32 cellular contexts compared by ENCODE assay signal in genomic region chr16:14109077-14109775, GRCh38. TPM values are rescaled to one million over a fixed set of nuclear protein-coding genes. Genes with fewer than 3 reads are reported as not detected.
DNase-seq lines count a peak whose midpoint lies in the region; ATAC-seq, FAIRE-seq and TF ChIP-seq lines count a peak whose summit lies in the region.
"Had no signal": no experiment of that assay in that cellular context is flagged by ENCODE, and none has a peak within 500 bp of the region (broad histone marks: within the 10 kb centered on the region; RNA-seq: fewer than 3 reads in every experiment).

No MANE protein-coding gene starts in this region.

- DNase-seq in DMS53 (lab: John Stamatoyannopoulos, UW) (peak; percentile 33), DMS53 treated with DMSO at 0.1 percent for 48 hours (lab: John Stamatoyannopoulos, UW; ENCODE audit: unreplicated experiment) (no peak), dermis blood vessel endothelial cell (peak; percentile 69), kidney (no peak), nucleus accumbens (lab: John Stamatoyannopoulos, UW) (no peak)
- no peak for DNase-seq in CD4-positive, alpha-beta T cell
- DNase-seq: 8988T; activated CD4-positive, alpha-beta memory T cell treated with anti-CD3 and anti-CD28 coated beads, Interleukin-2, amount 10 ng/mL, durations not matched to agents 7 days and 5 days; activated CD4-positive, CD25-positive, alpha-beta regulatory T cell treated with anti-CD3 and anti-CD28 coated beads, Interleukin-2, amount 50 U/mL, for 72 hours; activated CD8-positive, alpha-beta memory T cell treated with anti-CD3 and anti-CD28 coated beads, Interleukin-2, amount 50 U/mL, for 48 hours; activated naive CD4-positive, alpha-beta T cell treated with anti-CD3 and anti-CD28 coated beads, Interleukin-2, amount 50 U/mL, for 16 hours; HFFc6; immature natural killer cell; mesenchymal stem cell; NCI-H1092 treated with DMSO at 0.1 percent for 48 hours; NCI-H1694 treated with DMSO at 0.1 percent for 48 hours; NCI-H2227 treated with DMSO at 0.1 percent for 48 hours; NCI-H526 treated with DMSO at 0.1 percent for 48 hours; NK-92 treated with Interleukin-12 subunit alpha and Interleukin-12 subunit beta, amount 100 ng/mL, for 24 hours; PC-3; right cardiac atrium; stimulated activated CD4-positive, alpha-beta T cell treated with anti-CD3 and anti-CD28 coated beads, Interleukin-4, amount 100 ng/mL, for 1 hour; trophoblast cell had no signal

- H3K4me3 ChIP-seq in skeletal muscle tissue (ENCODE audit: low read length in 3 of 3) (no peak overlapping the region), kidney (ENCODE audit: low read length in 2 of 2) (no peak overlapping the region)

- no peaks in the 10 kb centered on the region for H3K36me3 ChIP-seq in skeletal muscle tissue (ENCODE audit: control insufficient read depth in 3 of 3, insufficient read depth in 3 of 3, low read length in 3 of 3)
- H3K36me3 ChIP-seq in kidney (ENCODE audit: control insufficient read depth in 1 of 2, insufficient read depth in 2 of 2, low read length in 2 of 2) = no peaks in the 10 kb centered on the region

- H3K27ac Mint-ChIP-seq in CD4-positive, alpha-beta T cell = peak overlapping the region; percentile 16
- H3K27ac Mint-ChIP-seq: activated CD4-positive, alpha-beta memory T cell treated with anti-CD3 and anti-CD28 coated beads, Interleukin-2, amount 10 ng/mL, durations not matched to agents 7 days and 5 days; activated T-helper 2 cell treated with anti-CD3 and anti-CD28 coated beads, Interferon-gamma antibody, Interleukin-2, Interleukin-4, amounts not matched to agents 10 μg/mL and 5 μg/mL and 100 μg/mL, durations not matched to agents 14 hours and 24 hours and 36 hours; brain; CD14-positive monocyte; HFFc6; immature natural killer cell had no signal

- TF ChIP-seq CTCF in CD4-positive, alpha-beta T cell (IDR thresholded peaks at IDR 0.05) = no peak
- no peak for TF ChIP-seq CTCF in kidney (IDR thresholded peaks at IDR 0.05; ENCODE audit: borderline replicate concordance, extremely low read depth, insufficient read depth)

- H3K9me3 ChIP-seq in CD4-positive, alpha-beta T cell (ENCODE audit: control insufficient read depth, low read length) = no peaks in the 10 kb centered on the region
- H3K9me3 ChIP-seq in skeletal muscle tissue (ENCODE audit: control insufficient read depth in 3 of 3, low read length in 3 of 3) = no peaks in the 10 kb centered on the region
- H3K9me3 ChIP-seq in kidney (ENCODE audit: control insufficient read depth in 1 of 2, low read length in 2 of 2) = no peaks in the 10 kb centered on the region

- H3K27me3 ChIP-seq in CD4-positive, alpha-beta T cell (ENCODE audit: control insufficient read depth, insufficient read depth, low read length) = no peaks in the 10 kb centered on the region
- H3K27me3 ChIP-seq in skeletal muscle tissue (ENCODE audit: control insufficient read depth in 3 of 3, insufficient read depth in 3 of 3, low read length in 3 of 3) = no peaks in the 10 kb centered on the region

- no peak for ATAC-seq in CD4-positive, alpha-beta T cell (ENCODE audit: poor library complexity)
- ATAC-seq in HG03280 (IDR thresholded peaks at IDR 0.05; ENCODE audit: unreplicated experiment) = no peak
- ATAC-seq: PC-3, right cardiac atrium, Right ventricle myocardium inferior had no signal

- H3K9ac ChIP-seq in skeletal muscle tissue (ENCODE audit: low read depth in 1 of 3, low read length in 3 of 3) (peak overlapping the region in 1 of 3 donors; percentile 62), kidney (ENCODE audit: low read length in 2 of 2) (no peak overlapping the region)

- intact Hi-C loops in CD4-positive, alpha-beta T cell (cut with DNase I, micrococcal nuclease) = no loop called here
- intact Hi-C loops in kidney (cut with DNase I) = no loop called here

- H3K36me3 Mint-ChIP-seq in CD4-positive, alpha-beta T cell (ENCODE audit: low read depth) = no peaks in the 10 kb centered on the region
- H3K36me3 Mint-ChIP-seq: brain, CD14-positive monocyte, immature natural killer cell had no signal

- CTCF ChIA-PET in CD4-positive, alpha-beta T cell (lab: Charles Lee) = no interaction called here

- H3K4me1 ChIP-seq in skeletal muscle tissue (ENCODE audit: control insufficient read depth in 3 of 3, insufficient read depth in 3 of 3, low read length in 3 of 3) (peaks cover 46 to 64% (median 61%) of the 10 kb centered on the region in 3 donors), kidney (ENCODE audit: control insufficient read depth in 1 of 2, insufficient read depth in 1 of 2, low read depth in 1 of 2, low read length in 2 of 2) (peaks cover 22 to 31% of the 10 kb centered on the region in 2 donors)

- H3K27me3 Mint-ChIP-seq in CD4-positive, alpha-beta T cell = no peaks in the 10 kb centered on the region
- H3K27me3 Mint-ChIP-seq: activated CD4-positive, alpha-beta memory T cell treated with anti-CD3 and anti-CD28 coated beads, Interleukin-2, amount 10 ng/mL, durations not matched to agents 7 days and 5 days; brain had no signal

- POLR2A ChIA-PET in CD4-positive, alpha-beta T cell (lab: Charles Lee) = interaction anchor here (1.4 kb wide), 1 partner anchor 17 kb away, joined by 3 read pairs; no protein-coding TSS in a partner anchor

- FAIRE-seq in kidney (lab: Jason Lieb, UNC) = no peak
- FAIRE-seq: GM18507, GM19239, H1 had no signal

- no peaks in the 10 kb centered on the region for H3K9me3 Mint-ChIP-seq in CD4-positive, alpha-beta T cell
- H3K9me3 Mint-ChIP-seq: activated CD4-positive, alpha-beta memory T cell treated with anti-CD3 and anti-CD28 coated beads, Interleukin-2, amount 10 ng/mL, durations not matched to agents 7 days and 5 days; activated T-helper 2 cell treated with anti-CD3 and anti-CD28 coated beads, Interferon-gamma antibody, Interleukin-2, Interleukin-4, amounts not matched to agents 10 μg/mL and 5 μg/mL and 100 μg/mL, durations not matched to agents 14 hours and 24 hours and 36 hours; brain; CD14-positive monocyte; HFFc6; immature natural killer cell had no signal

- H3K4me1 Mint-ChIP-seq in CD4-positive, alpha-beta T cell (ENCODE audit: low read depth) = peaks cover 67% of the 10 kb centered on the region

- no peak overlapping the region for H3K27ac ChIP-seq in CD4-positive, alpha-beta T cell (ENCODE audit: low read depth, low read length)
- H3K27ac ChIP-seq in skeletal muscle tissue (ENCODE audit: low read depth, low read length) = peak overlapping the region; percentile 50
- no peak overlapping the region for H3K27ac ChIP-seq in kidney (ENCODE audit: low read depth in 2 of 2, low read length in 2 of 2)

- no peak overlapping the region for H3K4me3 Mint-ChIP-seq in CD4-positive, alpha-beta T cell
- H3K4me3 Mint-ChIP-seq: activated CD4-positive, alpha-beta memory T cell treated with anti-CD3 and anti-CD28 coated beads, Interleukin-2, amount 10 ng/mL, durations not matched to agents 7 days and 5 days; brain; CD14-positive monocyte; HFFc6; immature natural killer cell had no signal

RNA-seq across cellular contexts. Expression of gene MRTFB, which starts 38.1 kb away (rescaled TPM):
- total RNA-seq in CD4-positive, alpha-beta T cell = 10 to 100 TPM; 18.0 to 19.4 TPM
- total RNA-seq in dermis blood vessel endothelial cell (19.1 and 20.8 TPM in 2 replicates), skeletal muscle tissue (13.0 TPM), kidney (51.0 TPM)
- polyA plus RNA-seq in kidney (ENCODE audit: insufficient read depth, low read depth, low replicate concordance) = 5.1 TPM

Comparison
In these comparisons a context has a peak if more than half of its experiments do, and no peak if none do; other contexts are left out.
1. DNase-seq: peak in DMS53 (single experiment) and dermis blood vessel endothelial cell (single experiment); none in DMS53 treated with DMSO at 0.1 percent for 48 hours (single experiment), CD4-positive, alpha-beta T cell (0 of 10), kidney (single experiment) and nucleus accumbens (0 of 56).